8 cellular contexts compared by ENCODE assay signal in the genomic region with DNA sequence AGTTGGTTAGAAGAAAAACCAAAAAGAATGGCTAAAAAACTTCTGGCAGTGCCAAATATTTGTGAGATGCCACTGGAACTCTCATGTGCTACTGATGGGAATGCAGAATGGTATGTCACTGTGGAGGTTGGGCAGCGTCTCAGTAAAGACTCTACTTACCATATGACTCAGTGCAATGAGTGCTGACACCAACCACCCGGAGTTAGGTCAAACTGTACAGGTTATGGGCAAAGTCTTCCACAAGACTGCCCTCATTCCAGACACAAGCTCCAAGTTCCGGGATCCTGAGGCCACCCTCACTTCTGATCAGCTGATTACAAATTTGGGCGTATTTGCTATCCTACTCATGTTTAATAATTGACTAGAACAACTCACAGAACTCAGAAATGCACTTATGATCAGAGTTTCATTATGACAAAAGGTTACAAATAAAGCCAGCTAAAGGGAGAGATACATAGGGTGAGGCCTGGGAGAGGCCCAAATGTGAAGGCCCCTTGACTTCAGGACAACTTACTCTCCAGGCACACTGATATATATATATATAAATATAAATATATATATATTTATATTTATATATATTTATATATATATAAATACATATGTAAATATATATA.
DNase-seq lines count a peak whose midpoint lies in the region; ATAC-seq, FAIRE-seq and TF ChIP-seq lines count a peak whose summit lies in the region.
"Had no signal": no experiment of that assay in that cellular context is flagged by ENCODE, and none has a peak within 500 bp of the region (broad histone marks: within the 10 kb centered on the region; RNA-seq: fewer than 3 reads in every experiment).

No MANE protein-coding gene starts in this region.

- no peak for TF ChIP-seq POLR2A in GM12878 (IDR thresholded peaks at IDR 0.05; ENCODE audit: low read depth, low read length)

- H3K4me3 ChIP-seq in GM12878 (no peak overlapping the region), small intestine (ENCODE audit: low read depth in 1 of 2, low read length in 2 of 2) (no peak overlapping the region)

- H3K27ac Mint-ChIP-seq in effector memory CD8-positive, alpha-beta T cell, result no peak overlapping the region

- H3K9me3 ChIP-seq in GM12878 (replicated peaks; ENCODE audit: control insufficient read depth, insufficient read depth, low read length) (no peaks in the 10 kb centered on the region), small intestine (ENCODE audit: control insufficient read depth, low read depth) (no peaks in the 10 kb centered on the region)

- H4K20me1 ChIP-seq in GM12878 (ENCODE audit: control insufficient read depth, insufficient read depth), result no peaks in the 10 kb centered on the region

- POLR2A ChIA-PET in GM12878 (lab: Charles Lee), result interaction anchor here (1.0 to 1.4 kb wide), 2 partner anchors 9 to 22 kb away, joined by 3 to 4 read pairs; no protein-coding TSS in a partner anchor

- no peak for TF ChIP-seq EP300 in GM12878 (IDR thresholded peaks at IDR 0.05; ENCODE audit: borderline replicate concordance in 1 of 2, control insufficient read depth in 1 of 2, low read depth in 2 of 2, low read length in 2 of 2)

- H3K27ac ChIP-seq in GM12878 (ENCODE audit: control insufficient read depth, insufficient read depth) (no peak overlapping the region), small intestine (ENCODE audit: low read depth in 1 of 2, low read length in 1 of 2) (no peak overlapping the region)

- no peak for TF ChIP-seq CTCF in GM12878 (IDR thresholded peaks at IDR 0.05 in 2 of 3, conservative IDR thresholded peaks at IDR 0.05 in 1 of 3; ENCODE audit: control insufficient read depth in 2 of 3, extremely low read depth in 1 of 3, insufficient read depth in 1 of 3, low read depth in 3 of 3, low read length in 3 of 3)

- no TSS peak for BruUV-seq in GM12878 (replicated peaks; lab: Mats Ljungman, UMichigan)

- H3K27me3 ChIP-seq in GM12878 (replicated peaks in 1 of 2; ENCODE audit: control insufficient read depth in 2 of 2, insufficient read depth in 2 of 2, low read length in 1 of 2) (no peaks in the 10 kb centered on the region), small intestine (ENCODE audit: control insufficient read depth in 2 of 2, insufficient read depth in 2 of 2, low read length in 2 of 2) (no peaks in the 10 kb centered on the region)

- H3K4me1 ChIP-seq in GM12878 (ENCODE audit: control insufficient read depth, insufficient read depth, low read length) (peaks cover 6% of the 10 kb centered on the region), small intestine (ENCODE audit: control insufficient read depth in 2 of 2, insufficient read depth in 1 of 2, low read depth in 1 of 2, low read length in 1 of 2) (no peaks in the 10 kb centered on the region)

- no peaks in the 10 kb centered on the region for H3K27me3 Mint-ChIP-seq in effector memory CD8-positive, alpha-beta T cell

- peaks cover 0 to 2% of the 10 kb centered on the region in 2 experiments; a peak in 2 of 4 replicates for H3K36me3 ChIP-seq in GM12878 (ENCODE audit: control insufficient read depth in 2 of 2, insufficient read depth in 2 of 2, low read length in 1 of 2)
- H3K36me3 ChIP-seq in small intestine (ENCODE audit: control insufficient read depth in 2 of 2, insufficient read depth in 2 of 2, low read length in 2 of 2), result no peaks in the 10 kb centered on the region

- no peaks in the 10 kb centered on the region for H3K79me2 ChIP-seq in GM12878 (ENCODE audit: control insufficient read depth, insufficient read depth, low read length)

- DNase-seq in GM12878 (ENCODE audit: low read depth, low spot score) (peak; percentile 39), small intestine (peak; percentile 96), epidermal melanocyte (ENCODE audit: insufficient read length, low spot score) (no peak), amygdala (lab: John Stamatoyannopoulos, UW) (no peak)
- DNase-seq in effector memory CD8-positive, alpha-beta T cell, result no peak
- DNase-seq: NCI-H1694 had no signal

- SMC1A ChIA-PET in GM12878 (lab: Charles Lee; ENCODE audit: uncharacterized antibody, unreplicated experiment), result interaction anchor here (1.0 to 5.7 kb wide), 9 partner anchors 10 to 413 kb away, joined by 3 to 28 read pairs (median 4); no protein-coding TSS in a partner anchor

- CTCF ChIA-PET in GM12878 (lab: Yijun Ruan, JAX), result interaction anchor here (0.6 to 3.3 kb wide), 5 partner anchors 11 to 28 kb away, joined by 3 to 12 read pairs (median 3); no protein-coding TSS in a partner anchor

- no peak overlapping the region for H3K4me3 Mint-ChIP-seq in effector memory CD8-positive, alpha-beta T cell

- peaks cover 3% of the 10 kb centered on the region for H3K36me3 Mint-ChIP-seq in effector memory CD8-positive, alpha-beta T cell (ENCODE audit: insufficient read depth)

- ATAC-seq in GM19023 (IDR thresholded peaks at IDR 0.05; ENCODE audit: unreplicated experiment) (peak; percentile 64), HG03045 (IDR thresholded peaks at IDR 0.05; ENCODE audit: unreplicated experiment) (peak; percentile 65), GM12878 (peak; percentile 96)
- no peak for ATAC-seq in effector memory CD8-positive, alpha-beta T cell (replicated peaks)

- RAD21 ChIA-PET in GM12878 (lab: Charles Lee; ENCODE audit: unreplicated experiment), result interaction anchor here (0.8 to 4.6 kb wide), 7 partner anchors 11 to 473 kb away, joined by 3 to 30 read pairs (median 4); no protein-coding TSS in a partner anchor

- FAIRE-seq in GM12878 (lab: Jason Lieb, UNC) (no peak), small intestine (lab: Jason Lieb, UNC) (no peak)

- H3K4me2 ChIP-seq in GM12878 (ENCODE audit: control insufficient read depth, insufficient read depth), result peak overlapping the region; percentile 59

- WGBS in GM12878 (ENCODE audit: insufficient coverage, insufficient replicate concordance, low lambda C conversion rate, missing lambda C conversion rate), result 3% methylated on average over 4 of the region's 4 CpGs
- WGBS in small intestine, 3 donors, result 16 to 53% (median 34%) methylated on average over 4 of the region's 4 CpGs

- no peaks in the 10 kb centered on the region for H3K4me1 Mint-ChIP-seq in effector memory CD8-positive, alpha-beta T cell (ENCODE audit: low read depth in 2 of 2)

- in situ Hi-C loops in GM12878 (cut with MboI), result no loop called here

- TF ChIP-seq RAD21 in GM12878 (IDR thresholded peaks at IDR 0.05; ENCODE audit: insufficient read depth, low read depth, low read length), result no peak

- intact Hi-C loops in GM12878 (cut with micrococcal nuclease; ENCODE audit: unreplicated experiment), result no loop called here

- no peaks in the 10 kb centered on the region for H3K9me3 Mint-ChIP-seq in effector memory CD8-positive, alpha-beta T cell

- no peak overlapping the region; the same call in 1 of the 2 replicates for H3K9ac ChIP-seq in GM12878 (ENCODE audit: control insufficient read depth, insufficient read depth, low read length)

- H2AFZ ChIP-seq in GM12878 (ENCODE audit: control insufficient read depth, low read depth, low read length), result peak overlapping the region; percentile 58

TF ChIP-seq in GM12878, 131 proteins besides CTCF, POLR2A, EP300 and RAD21 (continues in another document):
- TF ChIP-seq PML (IDR thresholded peaks at IDR 0.05; ENCODE audit: low read length) (no peak), MYC (IDR thresholded peaks at IDR 0.05; ENCODE audit: insufficient read depth, insufficient read length, insufficient replicate concordance, low read length, severe bottlenecking) (no peak), NFIC (IDR thresholded peaks at IDR 0.05; ENCODE audit: low read depth, low read length) (peak; percentile 36; the same call in 1 of the 2 replicates), BHLHE40 (IDR thresholded peaks at IDR 0.05; ENCODE audit: borderline replicate concordance in 1 of 2, low read depth in 2 of 2, low read length in 1 of 2) (0 out of 4 replicates have a peak, but pooled peaks of 1 of the 2 experiments have one; percentile 8), BACH1 (IDR thresholded peaks at IDR 0.05; ENCODE audit: borderline replicate concordance) (0 out of 2 replicates have a peak, but pooled peaks have one; percentile 29), ETV6 (conservative IDR thresholded peaks at IDR 0.05 in 1 of 2, IDR thresholded peaks at IDR 0.05 in 1 of 2; ENCODE audit: borderline replicate concordance in 1 of 2, low read depth in 1 of 2) (peak in 1 of 2 experiments; percentile 46; a peak in 1 of 4 replicates)
- TF ChIP-seq, protein P1, sequence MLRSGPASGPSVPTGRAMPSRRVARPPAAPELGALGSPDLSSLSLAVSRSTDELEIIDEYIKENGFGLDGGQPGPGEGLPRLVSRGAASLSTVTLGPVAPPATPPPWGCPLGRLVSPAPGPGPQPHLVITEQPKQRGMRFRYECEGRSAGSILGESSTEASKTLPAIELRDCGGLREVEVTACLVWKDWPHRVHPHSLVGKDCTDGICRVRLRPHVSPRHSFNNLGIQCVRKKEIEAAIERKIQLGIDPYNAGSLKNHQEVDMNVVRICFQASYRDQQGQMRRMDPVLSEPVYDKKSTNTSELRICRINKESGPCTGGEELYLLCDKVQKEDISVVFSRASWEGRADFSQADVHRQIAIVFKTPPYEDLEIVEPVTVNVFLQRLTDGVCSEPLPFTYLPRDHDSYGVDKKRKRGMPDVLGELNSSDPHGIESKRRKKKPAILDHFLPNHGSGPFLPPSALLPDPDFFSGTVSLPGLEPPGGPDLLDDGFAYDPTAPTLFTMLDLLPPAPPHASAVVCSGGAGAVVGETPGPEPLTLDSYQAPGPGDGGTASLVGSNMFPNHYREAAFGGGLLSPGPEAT (IDR thresholded peaks at IDR 0.05; ENCODE audit: low read depth), result peak; percentile 36; the same call in 1 of the 2 replicates

Comparison
In these comparisons a context has a peak if more than half of its experiments do, and no peak if none do; other contexts are left out.
1. DNase-seq: peak in GM12878 (single experiment) and small intestine (single experiment); none in epidermal melanocyte (single experiment), effector memory CD8-positive, alpha-beta T cell (0 of 3) and amygdala (0 of 56).